30 cellular contexts compared by ENCODE assay signal in the genomic region with DNA sequence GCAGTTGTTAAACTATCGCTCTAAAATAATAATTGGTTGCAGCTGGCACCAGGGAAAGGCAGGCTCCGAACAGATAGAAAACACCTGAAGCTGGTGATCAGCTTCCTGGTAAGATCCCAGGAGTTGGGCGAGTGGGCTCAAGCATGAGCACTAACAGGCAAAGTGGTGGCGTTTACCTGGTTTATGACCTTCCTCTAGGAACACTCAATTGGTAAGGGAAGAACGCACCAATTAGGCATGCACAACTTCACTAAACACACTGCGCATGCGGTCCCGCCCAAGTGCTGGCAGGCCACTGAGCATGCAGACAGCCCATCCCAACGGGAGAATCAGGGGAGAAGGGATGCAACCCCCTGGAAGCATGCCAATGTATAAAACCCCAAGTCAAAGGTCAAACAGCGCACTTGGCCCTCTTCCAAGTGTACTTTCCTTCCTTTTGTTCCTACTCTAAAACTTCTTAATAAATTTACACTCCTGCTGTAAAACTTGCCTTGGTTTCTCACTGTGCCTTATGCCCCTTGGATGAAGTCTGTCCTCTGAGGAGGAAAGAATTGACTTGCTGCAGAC.
A peak's percentile ranks its signal among the peaks of the same experiment; 100 is the strongest.
DNase-seq lines count a peak whose midpoint lies in the region; ATAC-seq, FAIRE-seq and TF ChIP-seq lines count a peak whose summit lies in the region.
"Had no signal": no experiment of that assay in that cellular context is flagged by ENCODE, and none has a peak within 500 bp of the region (broad histone marks: within the 10 kb centered on the region; RNA-seq: fewer than 3 reads in every experiment).

No MANE protein-coding gene starts in this region.

- H3K4me3 ChIP-seq in A549: no peak overlapping the region
- H3K4me3 ChIP-seq in fibroblast of villous mesenchyme (ENCODE audit: low read depth, low read length): no peak overlapping the region
- H3K4me3 ChIP-seq: left ventricle myocardium inferior, right atrium auricular region, tibial artery had no signal

- TF ChIP-seq EP300 in A549 (IDR thresholded peaks at IDR 0.05): no peak

- H3K4me3 Mint-ChIP-seq in activated T-helper 2 cell treated with anti-CD3 and anti-CD28 coated beads, Interferon-gamma antibody, Interleukin-2, Interleukin-4, amounts not matched to agents 10 μg/mL and 5 μg/mL and 100 μg/mL, durations not matched to agents 14 hours and 24 hours and 36 hours (ENCODE audit: low read depth): no peak overlapping the region
- H3K4me3 Mint-ChIP-seq: activated naive CD8-positive, alpha-beta T cell treated with anti-CD3 and anti-CD28 coated beads, Interleukin-2, amount 50 U/mL, for 24 hours; activated T-cell treated with anti-CD3 and anti-CD28 coated beads, Interleukin-2, amount 50 U/mL, for 24 hours; effector memory CD8-positive, alpha-beta T cell; stimulated activated naive CD8-positive, alpha-beta T cell treated with anti-CD3 and anti-CD28 coated beads, Interleukin-15, Interleukin-2, amounts not matched to agents 100 ng/mL and 50 ng/mL, for 24 hours; T-helper 17 cell had no signal

- H3K4me2 ChIP-seq in A549: no peak overlapping the region

- peaks cover 2% of the 10 kb centered on the region; the same call in 1 of the 3 replicates for H3K9me3 ChIP-seq in A549
- H3K9me3 ChIP-seq: left ventricle myocardium inferior, right atrium auricular region, tibial artery had no signal

- no peak for FAIRE-seq in A549 (lab: Jason Lieb, UNC)
- FAIRE-seq: islet of Langerhans, TTC549 had no signal

- peaks cover 10% of the 10 kb centered on the region for H3K4me1 Mint-ChIP-seq in activated T-helper 2 cell treated with anti-CD3 and anti-CD28 coated beads, Interferon-gamma antibody, Interleukin-2, Interleukin-4, amounts not matched to agents 10 μg/mL and 5 μg/mL and 100 μg/mL, durations not matched to agents 14 hours and 24 hours and 36 hours (ENCODE audit: low read depth)
- H3K4me1 Mint-ChIP-seq: T-helper 17 cell had no signal

- no peak for ATAC-seq in A549
- ATAC-seq: activated naive CD8-positive, alpha-beta T cell treated with anti-CD3 and anti-CD28 coated beads, Interleukin-2, amount 50 U/mL, for 24 hours; effector memory CD8-positive, alpha-beta T cell; T-helper 17 cell had no signal

- intact Hi-C loops in activated T-helper 2 cell treated with anti-CD3 and anti-CD28 coated beads, Interferon-gamma antibody, Interleukin-2, Interleukin-4, amounts not matched to agents 10 μg/mL and 5 μg/mL and 100 μg/mL, durations not matched to agents 14 hours and 24 hours and 36 hours (cut with micrococcal nuclease): no loop called here

- no peak overlapping the region for H3K27ac Mint-ChIP-seq in activated T-helper 2 cell treated with anti-CD3 and anti-CD28 coated beads, Interferon-gamma antibody, Interleukin-2, Interleukin-4, amounts not matched to agents 10 μg/mL and 5 μg/mL and 100 μg/mL, durations not matched to agents 14 hours and 24 hours and 36 hours
- H3K27ac Mint-ChIP-seq: activated naive CD8-positive, alpha-beta T cell treated with anti-CD3 and anti-CD28 coated beads, Interleukin-2, amount 50 U/mL, for 24 hours; activated T-cell treated with anti-CD3 and anti-CD28 coated beads, Interleukin-2, amount 50 U/mL, for 24 hours; stimulated activated naive CD8-positive, alpha-beta T cell treated with anti-CD3 and anti-CD28 coated beads, Interleukin-15, Interleukin-2, amounts not matched to agents 100 ng/mL and 50 ng/mL, for 24 hours; T-helper 17 cell had no signal

- TF ChIP-seq CTCF in A549 (IDR thresholded peaks at IDR 0.05) (no peak), fibroblast of villous mesenchyme (IDR thresholded peaks at IDR 0.05; ENCODE audit: insufficient read depth, low read depth, low read length) (no peak)

- POLR2A ChIA-PET in A549 (lab: Yijun Ruan, JAX): no interaction called here

- TF ChIP-seq POLR2A in A549 (IDR thresholded peaks at IDR 0.05; ENCODE audit: low read length): no peak

- H3K9me3 Mint-ChIP-seq in activated T-helper 2 cell treated with anti-CD3 and anti-CD28 coated beads, Interferon-gamma antibody, Interleukin-2, Interleukin-4, amounts not matched to agents 10 μg/mL and 5 μg/mL and 100 μg/mL, durations not matched to agents 14 hours and 24 hours and 36 hours: no peaks in the 10 kb centered on the region
- H3K9me3 Mint-ChIP-seq: activated naive CD8-positive, alpha-beta T cell treated with anti-CD3 and anti-CD28 coated beads, Interleukin-2, amount 50 U/mL, for 24 hours; activated T-cell treated with anti-CD3 and anti-CD28 coated beads, Interleukin-2, amount 50 U/mL, for 24 hours; effector memory CD8-positive, alpha-beta T cell; stimulated activated naive CD8-positive, alpha-beta T cell treated with anti-CD3 and anti-CD28 coated beads, Interleukin-15, Interleukin-2, amounts not matched to agents 100 ng/mL and 50 ng/mL, for 24 hours had no signal

- peaks cover 20% of the 10 kb centered on the region for H3K4me1 ChIP-seq in A549
- H3K4me1 ChIP-seq: parathyroid adenoma, tibial artery had no signal

- 79% methylated on average over 10 of the region's 10 CpGs for WGBS in A549 (ENCODE audit: missing lambda C conversion rate)

- TF ChIP-seq RAD21 in A549 (conservative IDR thresholded peaks at IDR 0.05 in 1 of 2, IDR thresholded peaks at IDR 0.05 in 1 of 2): no peak

- DNase-seq in A549 (ENCODE audit: low read depth in 1 of 2, low spot score in 1 of 2) (no peak), ELF-1 (ENCODE audit: low read depth, low spot score) (peak; percentile 67), NCI-H774 (lab: John Stamatoyannopoulos, UW) (peak; percentile 54), fibroblast of villous mesenchyme (ENCODE audit: low read depth) (peak; percentile 14), amniotic stem cell (lab: John Stamatoyannopoulos, UW) (no peak), RPMI8226 (no peak), Ammon's horn (ENCODE audit: low spot score) (no peak)
- DNase-seq in activated T-helper 2 cell treated with anti-CD3 and anti-CD28 coated beads, Interferon-gamma antibody, Interleukin-2, Interleukin-4, amounts not matched to agents 10 μg/mL and 5 μg/mL and 100 μg/mL, durations not matched to agents 14 hours and 24 hours and 36 hours (ENCODE audit: low spot score): no peak
- DNase-seq: activated naive CD8-positive, alpha-beta T cell treated with anti-CD3 and anti-CD28 coated beads, Interleukin-2, amount 50 U/mL, for 24 hours; activated T-cell treated with anti-CD3 and anti-CD28 coated beads, Interleukin-2, amount 50 U/mL, for 24 hours; caudate nucleus; cortex of kidney; DMS79 treated with DMSO at 0.1 percent for 48 hours; effector memory CD8-positive, alpha-beta T cell; erythroblast; GF-D8; HCEC 1CT; left ventricle myocardium inferior; mesenchymal stem cell; NCI-H1092 treated with DMSO at 0.1 percent for 48 hours; NCI-H1694 treated with DMSO at 0.1 percent for 48 hours; stimulated activated CD4-positive, alpha-beta T cell treated with anti-CD3 and anti-CD28 coated beads, Interleukin-1b, Interleukin-23, amount 100 ng/mL, for 48 hours; T-helper 17 cell; tibial artery had no signal

- CTCF ChIA-PET in A549 (lab: Yijun Ruan, JAX): interaction anchor here (1.0 to 5.0 kb wide), 4 partner anchors 14 to 32 kb away, joined by 3 to 32 read pairs (median 6); no protein-coding TSS in a partner anchor

- peaks cover 17% of the 10 kb centered on the region for H3K27me3 Mint-ChIP-seq in activated T-helper 2 cell treated with anti-CD3 and anti-CD28 coated beads, Interferon-gamma antibody, Interleukin-2, Interleukin-4, amounts not matched to agents 10 μg/mL and 5 μg/mL and 100 μg/mL, durations not matched to agents 14 hours and 24 hours and 36 hours (ENCODE audit: low read depth)
- H3K27me3 Mint-ChIP-seq: activated naive CD8-positive, alpha-beta T cell treated with anti-CD3 and anti-CD28 coated beads, Interleukin-2, amount 50 U/mL, for 24 hours had no signal

- H3K36me3 Mint-ChIP-seq in activated T-helper 2 cell treated with anti-CD3 and anti-CD28 coated beads, Interferon-gamma antibody, Interleukin-2, Interleukin-4, amounts not matched to agents 10 μg/mL and 5 μg/mL and 100 μg/mL, durations not matched to agents 14 hours and 24 hours and 36 hours (ENCODE audit: low read depth): no peaks in the 10 kb centered on the region

- peak overlapping the region; percentile 70 to 87 for H3K27ac ChIP-seq in A549
- H3K27ac ChIP-seq: left ventricle myocardium inferior, parathyroid adenoma, right atrium auricular region, RWPE1, tibial artery had no signal

TF ChIP-seq in A549, 52 proteins besides CTCF, POLR2A, EP300 and RAD21:
- TF ChIP-seq ZFP36 (IDR thresholded peaks at IDR 0.05; ENCODE audit: borderline replicate concordance, partially characterized antibody): no peak
- TF ChIP-seq, protein P1, sequence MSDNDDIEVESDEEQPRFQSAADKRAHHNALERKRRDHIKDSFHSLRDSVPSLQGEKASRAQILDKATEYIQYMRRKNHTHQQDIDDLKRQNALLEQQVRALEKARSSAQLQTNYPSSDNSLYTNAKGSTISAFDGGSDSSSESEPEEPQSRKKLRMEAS (IDR thresholded peaks at IDR 0.05): no peak
- no peak for TF ChIP-seq EHF (CRISPR knock-in tag; IDR thresholded peaks at IDR 0.05)
- no peak for TF ChIP-seq BHLHE40 (IDR thresholded peaks at IDR 0.05; ENCODE audit: low read depth, low read length)
- no peak for TF ChIP-seq RARB (CRISPR knock-in tag; IDR thresholded peaks at IDR 0.05)
- no peak for TF ChIP-seq HOXB5 (CRISPR knock-in tag; IDR thresholded peaks at IDR 0.05)
- no peak for TF ChIP-seq EHMT2 (IDR thresholded peaks at IDR 0.05; ENCODE audit: low read depth)
- TF ChIP-seq HDAC2 (IDR thresholded peaks at IDR 0.05): no peak
- no peak for TF ChIP-seq PHF8 (IDR thresholded peaks at IDR 0.05; ENCODE audit: borderline replicate concordance, low read depth)
- TF ChIP-seq, protein P2, sequence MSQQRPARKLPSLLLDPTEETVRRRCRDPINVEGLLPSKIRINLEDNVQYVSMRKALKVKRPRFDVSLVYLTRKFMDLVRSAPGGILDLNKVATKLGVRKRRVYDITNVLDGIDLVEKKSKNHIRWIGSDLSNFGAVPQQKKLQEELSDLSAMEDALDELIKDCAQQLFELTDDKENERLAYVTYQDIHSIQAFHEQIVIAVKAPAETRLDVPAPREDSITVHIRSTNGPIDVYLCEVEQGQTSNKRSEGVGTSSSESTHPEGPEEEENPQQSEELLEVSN (IDR thresholded peaks at IDR 0.05; ENCODE audit: borderline replicate concordance, low read depth): no peak
- TF ChIP-seq SMC3 (IDR thresholded peaks at IDR 0.05): no peak
- TF ChIP-seq FOSL2 (IDR thresholded peaks at IDR 0.05): no peak
- no peak for TF ChIP-seq FOSL2 (CRISPR knock-in tag; IDR thresholded peaks at IDR 0.05)
- no peak for TF ChIP-seq ZNF302 (CRISPR knock-in tag; IDR thresholded peaks at IDR 0.05)
- TF ChIP-seq NFE2L2 (conservative IDR thresholded peaks at IDR 0.05; ENCODE audit: low read length): no peak

Comparison
In these comparisons a context has a peak if more than half of its experiments do, and no peak if none do; other contexts are left out.
1. DNase-seq: peak in ELF-1 (single experiment), NCI-H774 (single experiment) and fibroblast of villous mesenchyme (single experiment); none in A549 (0 of 2), amniotic stem cell (single experiment), activated T-helper 2 cell treated with anti-CD3 and anti-CD28 coated beads, Interferon-gamma antibody, Interleukin-2, Interleukin-4, amounts not matched to agents 10 μg/mL and 5 μg/mL and 100 μg/mL, durations not matched to agents 14 hours and 24 hours and 36 hours (single experiment), RPMI8226 (single experiment) and Ammon's horn (single experiment).